In the genomic region with DNA sequence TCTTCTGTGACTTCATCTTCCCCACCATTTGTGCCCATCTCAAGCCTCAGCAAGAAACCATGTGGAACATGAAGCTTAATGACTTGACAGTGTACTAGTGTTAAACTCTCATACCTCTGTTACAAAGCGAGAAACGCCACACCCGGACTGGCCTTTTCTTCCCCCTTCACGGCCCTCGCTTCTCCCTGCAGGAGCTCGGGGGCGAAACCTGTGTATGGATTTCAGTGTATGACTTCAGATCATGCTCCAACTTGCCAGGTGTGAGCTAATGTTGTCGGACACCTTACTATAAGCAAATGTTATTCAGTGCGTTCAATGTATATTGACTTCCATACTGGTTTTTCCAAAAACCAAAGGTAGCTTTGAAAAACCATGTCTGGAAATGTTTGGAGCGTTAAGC, we compare ENCODE assay signal across 17 cellular contexts. TPM values are rescaled to one million over a fixed set of nuclear protein-coding genes. Genes with fewer than 3 reads are reported as not detected.
"Had no signal": no experiment of that assay in that cellular context is flagged by ENCODE, and none has a peak within 500 bp of the region (broad histone marks: within the 10 kb centered on the region; RNA-seq: fewer than 3 reads in every experiment).

No MANE protein-coding gene starts in this region.

- H3K4me1 ChIP-seq: SJCRH30, transverse colon had no signal

- H3K4me1 Mint-ChIP-seq: mesothelial cell of epicardium, naive B cell had no signal

- H3K27ac ChIP-seq: brain microvascular endothelial cell, SJCRH30, transverse colon had no signal

- ATAC-seq: right cardiac atrium had no signal

- H3K27me3 ChIP-seq: brain microvascular endothelial cell, SJCRH30, transverse colon had no signal

- DNase-seq: activated CD4-positive, alpha-beta memory T cell treated with anti-CD3 and anti-CD28 coated beads for 36 hours; activated naive CD4-positive, alpha-beta T cell treated with anti-CD3 and anti-CD28 coated beads for 36 hours; amniotic stem cell; brain microvascular endothelial cell; kidney glomerular epithelial cell; naive B cell; nucleus accumbens; right cardiac atrium; SJCRH30; SW 1271; T1000; transverse colon had no signal

- H3K27me3 Mint-ChIP-seq: activated CD4-positive, alpha-beta memory T cell treated with anti-CD3 and anti-CD28 coated beads for 36 hours; naive B cell had no signal

- H3K4me3 Mint-ChIP-seq: activated CD4-positive, alpha-beta memory T cell treated with anti-CD3 and anti-CD28 coated beads for 36 hours; activated naive CD4-positive, alpha-beta T cell treated with anti-CD3 and anti-CD28 coated beads for 36 hours; activated T-helper 1 cell treated with anti-CD3 and anti-CD28 coated beads, Interleukin-12 subunit alpha, Interleukin-12 subunit beta, Interleukin-2, Interleukin-4 antibody, amounts not matched to agents 30 ng/mL and 10 ng/mL and 1 ng/mL, durations not matched to agents 14 hours and 24 hours and 36 hours; mesothelial cell of epicardium; naive B cell had no signal

- H3K9me3 Mint-ChIP-seq: activated CD4-positive, alpha-beta memory T cell treated with anti-CD3 and anti-CD28 coated beads for 36 hours; activated naive CD4-positive, alpha-beta T cell treated with anti-CD3 and anti-CD28 coated beads for 36 hours; activated T-helper 1 cell treated with anti-CD3 and anti-CD28 coated beads, Interleukin-12 subunit alpha, Interleukin-12 subunit beta, Interleukin-2, Interleukin-4 antibody, amounts not matched to agents 30 ng/mL and 10 ng/mL and 1 ng/mL, durations not matched to agents 14 hours and 24 hours and 36 hours; mesothelial cell of epicardium had no signal

- H3K27ac Mint-ChIP-seq: activated CD4-positive, alpha-beta memory T cell treated with anti-CD3 and anti-CD28 coated beads for 36 hours; activated naive CD4-positive, alpha-beta T cell treated with anti-CD3 and anti-CD28 coated beads for 36 hours; activated T-helper 1 cell treated with anti-CD3 and anti-CD28 coated beads, Interleukin-12 subunit alpha, Interleukin-12 subunit beta, Interleukin-2, Interleukin-4 antibody, amounts not matched to agents 30 ng/mL and 10 ng/mL and 1 ng/mL, durations not matched to agents 14 hours and 24 hours and 36 hours; mesothelial cell of epicardium had no signal

RNA-seq across cellular contexts. Expression of gene SLC5A11, which starts 20.1 kb away (rescaled TPM):
- total RNA-seq: activated naive CD4-positive, alpha-beta T cell treated with anti-CD3 and anti-CD28 coated beads for 36 hours; lower leg skin; posterior vena cava; right cardiac atrium; smooth muscle cell had no signal
- polyA plus RNA-seq: smooth muscle cell had no signal
